ENCODE assay signal across 11 cellular contexts in genomic region chr19:5950744-5951143, GRCh38. TPM values are rescaled to one million over a fixed set of nuclear protein-coding genes. Genes with fewer than 3 reads are reported as not detected.
DNase-seq lines count a peak whose midpoint lies in the region; ATAC-seq and TF ChIP-seq lines count a peak whose summit lies in the region.
"Had no signal": no experiment of that assay in that cellular context is flagged by ENCODE, and none has a peak within 500 bp of the region (broad histone marks: within the 10 kb centered on the region; RNA-seq: fewer than 3 reads in every experiment).

No MANE protein-coding gene starts in this region.

- H3K4me1 Mint-ChIP-seq in CD4-positive, CD25-positive, alpha-beta regulatory T cell = peaks cover 35 to 97% (median 69%) of the 10 kb centered on the region in 4 donors
- peaks cover 94% of the 10 kb centered on the region for H3K4me1 Mint-ChIP-seq in brain
- peaks cover 63 to 96% (median 92%) of the 10 kb centered on the region in 4 donors for H3K4me1 Mint-ChIP-seq in naive thymus-derived CD8-positive, alpha-beta T cell

- no peaks in the 10 kb centered on the region for H3K27me3 Mint-ChIP-seq in CD4-positive, CD25-positive, alpha-beta regulatory T cell
- no peaks in the 10 kb centered on the region for H3K27me3 Mint-ChIP-seq in brain
- H3K27me3 Mint-ChIP-seq in naive thymus-derived CD8-positive, alpha-beta T cell = no peaks in the 10 kb centered on the region

- peak overlapping the region; percentile 68 to 90 (median 84) for H3K4me3 Mint-ChIP-seq in CD4-positive, CD25-positive, alpha-beta regulatory T cell
- H3K4me3 Mint-ChIP-seq in brain = peak overlapping the region in 1 of 5 experiments; percentile 66
- H3K4me3 Mint-ChIP-seq in naive thymus-derived CD8-positive, alpha-beta T cell = peak overlapping the region; percentile 47 to 86 (median 78)

- H3K36me3 ChIP-seq in CD4-positive, CD25-positive, alpha-beta regulatory T cell (ENCODE audit: control insufficient read depth, insufficient read depth, low read length) = peaks cover 3% of the 10 kb centered on the region
- H3K36me3 ChIP-seq in HUES48 (ENCODE audit: control insufficient read depth, insufficient read depth, low read length) = peaks cover 9% of the 10 kb centered on the region; the same call in 1 of the 2 replicates

- peak overlapping the region; percentile 72 for H3K27ac ChIP-seq in CD4-positive, CD25-positive, alpha-beta regulatory T cell (ENCODE audit: insufficient read depth, low read length, poor library complexity, severe bottlenecking)
- peak overlapping the region; percentile 59 for H3K27ac ChIP-seq in HUES48 (ENCODE audit: low read depth, low read length)

- TF ChIP-seq CTCF in brain (conservative IDR thresholded peaks at IDR 0.05) = no peak

- POLR2A ChIA-PET in naive thymus-derived CD8-positive, alpha-beta T cell (lab: Charles Lee) = interaction anchor here (1.4 to 7.8 kb wide), 5 partner anchors 11 to 46 kb away, joined by 5 to 81 read pairs (median 12); partner anchors contain the start of genes NDUFA11, RANBP3 and VMAC

- H3K9me3 Mint-ChIP-seq in CD4-positive, CD25-positive, alpha-beta regulatory T cell = no peaks in the 10 kb centered on the region
- no peaks in the 10 kb centered on the region for H3K9me3 Mint-ChIP-seq in brain
- H3K9me3 Mint-ChIP-seq in naive thymus-derived CD8-positive, alpha-beta T cell = no peaks in the 10 kb centered on the region

- peaks cover 96% of the 10 kb centered on the region for H3K4me1 ChIP-seq in CD4-positive, CD25-positive, alpha-beta regulatory T cell (ENCODE audit: control insufficient read depth, insufficient read depth, low read length, poor library complexity, severe bottlenecking)
- peaks cover 74% of the 10 kb centered on the region for H3K4me1 ChIP-seq in HUES48 (ENCODE audit: control insufficient read depth, insufficient read depth, low read length)

- no peak for ATAC-seq in CD4-positive, CD25-positive, alpha-beta regulatory T cell (ENCODE audit: low read depth in 2 of 2)
- peak; percentile 29 to 35 for ATAC-seq in naive thymus-derived CD8-positive, alpha-beta T cell
- ATAC-seq in GM21526 (IDR thresholded peaks at IDR 0.05; ENCODE audit: low FRiP score, unreplicated experiment) = no peak

- H3K36me3 Mint-ChIP-seq in CD4-positive, CD25-positive, alpha-beta regulatory T cell = peaks cover 6% of the 10 kb centered on the region
- peaks cover 15% of the 10 kb centered on the region for H3K36me3 Mint-ChIP-seq in brain
- H3K36me3 Mint-ChIP-seq in naive thymus-derived CD8-positive, alpha-beta T cell = peaks cover 0 to 8% (median 0%) of the 10 kb centered on the region in 3 donors

- no peaks in the 10 kb centered on the region for H3K9me3 ChIP-seq in CD4-positive, CD25-positive, alpha-beta regulatory T cell (ENCODE audit: control insufficient read depth in 2 of 2, low read length in 2 of 2)
- H3K9me3 ChIP-seq in HUES48 (ENCODE audit: control insufficient read depth, insufficient read depth, low read length) = no peaks in the 10 kb centered on the region
- H3K9me3 ChIP-seq: Caco-2 had no signal

- no peak overlapping the region for H3K9ac ChIP-seq in HUES48 (ENCODE audit: low read depth, low read length)

- DNase-seq in CD4-positive, CD25-positive, alpha-beta regulatory T cell = no peak
- DNase-seq in naive thymus-derived CD8-positive, alpha-beta T cell = no peak
- DNase-seq in NCI-H1105 (lab: John Stamatoyannopoulos, UW) (no peak), NCI-H345 treated with DMSO at 0.1 percent for 48 hours (lab: John Stamatoyannopoulos, UW; ENCODE audit: unreplicated experiment) (no peak), hippocampal formation (lab: John Stamatoyannopoulos, UW) (no peak)
- DNase-seq: Caco-2; central memory CD4-positive, alpha-beta T cell; NCI-H345 had no signal

- H3K4me3 ChIP-seq in CD4-positive, CD25-positive, alpha-beta regulatory T cell (ENCODE audit: low read depth, low read length) = peak overlapping the region; percentile 65
- H3K4me3 ChIP-seq in HUES48 (ENCODE audit: low read depth, low read length) = no peak overlapping the region

- H3K27me3 ChIP-seq in CD4-positive, CD25-positive, alpha-beta regulatory T cell (ENCODE audit: control insufficient read depth, insufficient read depth, low read length) = no peaks in the 10 kb centered on the region
- no peaks in the 10 kb centered on the region for H3K27me3 ChIP-seq in HUES48 (ENCODE audit: control insufficient read depth, insufficient read depth, low read length)

- peak overlapping the region; percentile 94 to 99 (median 97) for H3K27ac Mint-ChIP-seq in CD4-positive, CD25-positive, alpha-beta regulatory T cell
- peak overlapping the region in 4 of 5 experiments; percentile 40 to 97 (median 88) for H3K27ac Mint-ChIP-seq in brain
- peak overlapping the region; percentile 16 to 100 (median 94) for H3K27ac Mint-ChIP-seq in naive thymus-derived CD8-positive, alpha-beta T cell

RNA-seq across cellular contexts. Expression of gene RANBP3, which starts 27.2 kb away (rescaled TPM):
- 106 TPM for total RNA-seq in CD4-positive, CD25-positive, alpha-beta regulatory T cell
- 10 to 100 TPM in 2 of 4 donors, 1 to 10 TPM in 2; 8.0 to 12.1 (median 10.0) TPM for polyA plus RNA-seq in CD4-positive, CD25-positive, alpha-beta regulatory T cell
- 183 TPM for polyA plus RNA-seq in brain (ENCODE audit: insufficient read depth, low read depth, low replicate concordance)
- 100 to 1,000 TPM; 128 to 145 TPM for total RNA-seq in naive thymus-derived CD8-positive, alpha-beta T cell
- polyA plus RNA-seq in naive thymus-derived CD8-positive, alpha-beta T cell = 10 to 100 TPM in 1 of 3 donors, 1 to 10 TPM in 2; 7.7 to 13.0 (median 9.1) TPM

RNA-seq across cellular contexts. Expression of gene CAPS, which starts 36.7 kb away (rescaled TPM):
- total RNA-seq in CD4-positive, CD25-positive, alpha-beta regulatory T cell = 38.8 TPM
- 1 to 10 TPM; 1.2 to 3.1 (median 2.8) TPM for polyA plus RNA-seq in CD4-positive, CD25-positive, alpha-beta regulatory T cell
- polyA plus RNA-seq in brain (ENCODE audit: insufficient read depth, low read depth, low replicate concordance) = 43.6 TPM
- total RNA-seq in naive thymus-derived CD8-positive, alpha-beta T cell = 10 to 100 TPM; 55.9 to 58.3 TPM
- 1 to 10 TPM; 1.3 to 2.8 (median 2.0) TPM for polyA plus RNA-seq in naive thymus-derived CD8-positive, alpha-beta T cell

RNA-seq across cellular contexts. Expression of gene VMAC, which starts 46.1 kb away (rescaled TPM):
- total RNA-seq in CD4-positive, CD25-positive, alpha-beta regulatory T cell = 25.0 TPM
- polyA plus RNA-seq in CD4-positive, CD25-positive, alpha-beta regulatory T cell = 1 to 10 TPM; 4.9 to 9.5 (median 7.5) TPM
- 4.6 TPM for polyA plus RNA-seq in brain (ENCODE audit: insufficient read depth, low read depth, low replicate concordance)
- 10 to 100 TPM; 32.7 to 34.5 TPM for total RNA-seq in naive thymus-derived CD8-positive, alpha-beta T cell
- polyA plus RNA-seq in naive thymus-derived CD8-positive, alpha-beta T cell = 1 to 10 TPM; 6.2 to 8.4 (median 7.0) TPM

RNA-seq across cellular contexts. Expression of gene NDUFA11, which starts 47.2 kb away (rescaled TPM):
- total RNA-seq in CD4-positive, CD25-positive, alpha-beta regulatory T cell = 120 TPM
- 100 to 1,000 TPM; 408 to 499 (median 465) TPM for polyA plus RNA-seq in CD4-positive, CD25-positive, alpha-beta regulatory T cell
- 691 TPM for polyA plus RNA-seq in brain (ENCODE audit: insufficient read depth, low read depth, low replicate concordance)
- 100 to 1,000 TPM; 116 to 131 TPM for total RNA-seq in naive thymus-derived CD8-positive, alpha-beta T cell
- 100 to 1,000 TPM; 374 to 404 (median 395) TPM for polyA plus RNA-seq in naive thymus-derived CD8-positive, alpha-beta T cell

Comparison
In these comparisons a context has a peak if more than half of its experiments do, and no peak if none do; other contexts are left out.
1. ATAC-seq: peak in naive thymus-derived CD8-positive, alpha-beta T cell (2 of 2); none in CD4-positive, CD25-positive, alpha-beta regulatory T cell (0 of 2) and GM21526 (single experiment).
2. RNA of gene RANBP3, which starts 27.2 kb away (polyA plus RNA-seq): 183 TPM in brain (single experiment); 8.0 to 12.1 TPM in CD4-positive, CD25-positive, alpha-beta regulatory T cell and 7.7 to 13.0 TPM in naive thymus-derived CD8-positive, alpha-beta T cell; every median in the first group is over 10 times any median in the second.
3. RNA of gene CAPS, which starts 36.7 kb away (polyA plus RNA-seq): 43.6 TPM in brain (single experiment); 1.2 to 3.1 TPM in CD4-positive, CD25-positive, alpha-beta regulatory T cell and 1.3 to 2.8 TPM in naive thymus-derived CD8-positive, alpha-beta T cell; every median in the first group is over 10 times any median in the second.
4. Peak in every context shown above with its lines, with median percentiles within 50 percentile points of each other: H3K27ac Mint-ChIP-seq.